In the genomic region with DNA sequence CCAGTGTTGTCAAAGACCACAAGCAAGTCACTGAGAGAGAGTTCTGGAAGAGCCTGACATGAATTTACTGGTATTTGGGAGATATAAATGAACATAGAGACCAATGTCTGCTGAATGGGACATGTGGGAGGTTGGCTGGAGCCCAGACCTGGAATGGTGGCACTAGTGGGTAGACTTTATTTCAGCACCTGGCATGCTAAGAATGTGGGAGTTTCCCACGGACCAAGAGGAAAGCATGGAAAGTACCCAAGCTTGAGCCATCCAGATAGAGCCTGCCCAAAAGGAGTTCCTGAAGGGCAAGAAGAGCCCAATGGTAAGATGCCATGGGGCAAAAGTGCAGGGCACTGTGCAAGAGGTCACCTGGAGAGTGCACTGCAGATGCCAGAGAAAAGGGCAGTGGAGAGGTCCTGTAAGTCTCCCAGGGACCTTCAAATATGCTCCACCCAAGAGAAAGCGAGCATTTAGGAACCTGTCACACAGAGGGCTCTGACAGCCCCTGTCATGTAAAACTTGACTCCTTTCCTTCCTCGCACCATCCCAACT, we compare ENCODE assay signal across 22 cellular contexts. TPM values are rescaled to one million over a fixed set of nuclear protein-coding genes. Genes with fewer than 3 reads are reported as not detected.
A peak's percentile ranks its signal among the peaks of the same experiment; 100 is the strongest.
DNase-seq lines count a peak whose midpoint lies in the region; ATAC-seq and TF ChIP-seq lines count a peak whose summit lies in the region.
"Had no signal": no experiment of that assay in that cellular context is flagged by ENCODE, and none has a peak within 500 bp of the region (broad histone marks: within the 10 kb centered on the region; RNA-seq: fewer than 3 reads in every experiment).

No MANE protein-coding gene starts in this region.

- H3K36me3 Mint-ChIP-seq in activated naive CD8-positive, alpha-beta T cell treated with anti-CD3 and anti-CD28 coated beads, Interleukin-2, amount 50 U/mL, for 24 hours (ENCODE audit: low read depth) = peaks cover 14% of the 10 kb centered on the region
- H3K36me3 Mint-ChIP-seq in activated naive CD8-positive, alpha-beta T cell treated with anti-CD3 and anti-CD28 coated beads for 36 hours = peaks cover 5% of the 10 kb centered on the region
- H3K36me3 Mint-ChIP-seq in mesothelial cell of epicardium (peaks cover 18% of the 10 kb centered on the region), type B pancreatic cell (peaks cover 5% of the 10 kb centered on the region)

- ATAC-seq in activated naive CD8-positive, alpha-beta T cell treated with anti-CD3 and anti-CD28 coated beads, Interleukin-2, amount 50 U/mL, for 24 hours = no peak
- no peak for ATAC-seq in GM21786 (IDR thresholded peaks at IDR 0.05; ENCODE audit: unreplicated experiment)
- ATAC-seq: HepG2 had no signal

- peaks cover 25% of the 10 kb centered on the region for H3K4me1 Mint-ChIP-seq in activated naive CD8-positive, alpha-beta T cell treated with anti-CD3 and anti-CD28 coated beads, Interleukin-2, amount 50 U/mL, for 24 hours
- H3K4me1 Mint-ChIP-seq in activated naive CD8-positive, alpha-beta T cell treated with anti-CD3 and anti-CD28 coated beads for 36 hours = peaks cover 17% of the 10 kb centered on the region
- H3K4me1 Mint-ChIP-seq in mesothelial cell of epicardium = no peaks in the 10 kb centered on the region
- no peaks in the 10 kb centered on the region for H3K4me1 Mint-ChIP-seq in type B pancreatic cell (ENCODE audit: unreplicated experiment)
- H3K4me1 Mint-ChIP-seq: CD4-positive, CD25-positive, alpha-beta regulatory T cell had no signal

- TF ChIP-seq CTCF in mesothelial cell of epicardium (IDR thresholded peaks at IDR 0.05; ENCODE audit: unreplicated experiment) = no peak
- TF ChIP-seq CTCF in type B pancreatic cell (conservative IDR thresholded peaks at IDR 0.05) = no peak

- H3K4me3 Mint-ChIP-seq in activated naive CD8-positive, alpha-beta T cell treated with anti-CD3 and anti-CD28 coated beads, Interleukin-2, amount 50 U/mL, for 24 hours = no peak overlapping the region
- H3K4me3 Mint-ChIP-seq in activated naive CD8-positive, alpha-beta T cell treated with anti-CD3 and anti-CD28 coated beads for 36 hours = no peak overlapping the region
- H3K4me3 Mint-ChIP-seq in mesothelial cell of epicardium = no peak overlapping the region
- no peak overlapping the region for H3K4me3 Mint-ChIP-seq in type B pancreatic cell

- no peak for DNase-seq in activated naive CD8-positive, alpha-beta T cell treated with anti-CD3 and anti-CD28 coated beads, Interleukin-2, amount 50 U/mL, for 24 hours
- DNase-seq in activated naive CD8-positive, alpha-beta T cell treated with anti-CD3 and anti-CD28 coated beads for 36 hours = no peak
- DNase-seq in astrocyte of the hippocampus (ENCODE audit: low read depth, low spot score) = peak; percentile 51
- DNase-seq in mesothelial cell of epicardium (ENCODE audit: low spot score in 2 of 2, unreplicated experiment in 2 of 2) = no peak
- DNase-seq in type B pancreatic cell (ENCODE audit: extremely low spot score, unreplicated experiment) = no peak
- DNase-seq in NCI-H1417 treated with DMSO at 0.1 percent for 48 hours (lab: John Stamatoyannopoulos, UW) = no peak
- no peak for DNase-seq in NCI-H1092 treated with DMSO at 0.1 percent for 48 hours (lab: John Stamatoyannopoulos, UW)
- DNase-seq: AML-193; CD4-positive, CD25-positive, alpha-beta regulatory T cell; DND-41; GDM1; Karpas-422; MM.1S; NCI-H1417; NCI-H2029; NCI-H2171 treated with DMSO at 0.1 percent for 48 hours; NCI-H510A; NCI-H82; Peyer's patch; SHP77 treated with DMSO at 0.1 percent for 48 hours had no signal

- no peaks in the 10 kb centered on the region for H3K27me3 Mint-ChIP-seq in activated naive CD8-positive, alpha-beta T cell treated with anti-CD3 and anti-CD28 coated beads, Interleukin-2, amount 50 U/mL, for 24 hours
- H3K27me3 Mint-ChIP-seq in activated naive CD8-positive, alpha-beta T cell treated with anti-CD3 and anti-CD28 coated beads for 36 hours = no peaks in the 10 kb centered on the region
- H3K27me3 Mint-ChIP-seq in mesothelial cell of epicardium (ENCODE audit: low read depth) (no peaks in the 10 kb centered on the region), type B pancreatic cell (peaks cover 3% of the 10 kb centered on the region)
- H3K27me3 Mint-ChIP-seq: CD4-positive, CD25-positive, alpha-beta regulatory T cell had no signal

- peak overlapping the region; percentile 12 for H3K27ac Mint-ChIP-seq in activated naive CD8-positive, alpha-beta T cell treated with anti-CD3 and anti-CD28 coated beads, Interleukin-2, amount 50 U/mL, for 24 hours
- H3K27ac Mint-ChIP-seq in activated naive CD8-positive, alpha-beta T cell treated with anti-CD3 and anti-CD28 coated beads for 36 hours = no peak overlapping the region
- H3K27ac Mint-ChIP-seq in mesothelial cell of epicardium (peak overlapping the region; percentile 10), type B pancreatic cell (peak overlapping the region; percentile 8)

- H3K9me3 Mint-ChIP-seq in activated naive CD8-positive, alpha-beta T cell treated with anti-CD3 and anti-CD28 coated beads, Interleukin-2, amount 50 U/mL, for 24 hours = no peaks in the 10 kb centered on the region
- H3K9me3 Mint-ChIP-seq in activated naive CD8-positive, alpha-beta T cell treated with anti-CD3 and anti-CD28 coated beads for 36 hours = no peaks in the 10 kb centered on the region
- H3K9me3 Mint-ChIP-seq in mesothelial cell of epicardium = no peaks in the 10 kb centered on the region
- no peaks in the 10 kb centered on the region for H3K9me3 Mint-ChIP-seq in type B pancreatic cell

RNA-seq across cellular contexts. Expression of gene ZNF687, which starts 8.1 kb away (rescaled TPM):
- 10 to 100 TPM; 27.0 to 29.9 TPM for total RNA-seq in activated naive CD8-positive, alpha-beta T cell treated with anti-CD3 and anti-CD28 coated beads for 36 hours
- total RNA-seq in mesothelial cell of epicardium (32.1 to 37.2 TPM (median 32.3 TPM) in 3 replicates), type B pancreatic cell (ENCODE audit: low replicate concordance) (29.6 and 31.7 TPM in 2 replicates)

RNA-seq across cellular contexts. Expression of gene PSMD4, which starts 19.5 kb away (rescaled TPM):
- 100 to 1,000 TPM; 217 to 249 TPM for total RNA-seq in activated naive CD8-positive, alpha-beta T cell treated with anti-CD3 and anti-CD28 coated beads for 36 hours
- total RNA-seq in mesothelial cell of epicardium = 114 to 127 TPM (median 126 TPM) in 3 replicates
- total RNA-seq in type B pancreatic cell (ENCODE audit: low replicate concordance) = 146 and 170 TPM in 2 replicates

RNA-seq across cellular contexts. Expression of gene PI4KB, which starts 53.2 kb away (rescaled TPM):
- 10 to 100 TPM; 46.4 to 49.4 TPM for total RNA-seq in activated naive CD8-positive, alpha-beta T cell treated with anti-CD3 and anti-CD28 coated beads for 36 hours
- total RNA-seq in mesothelial cell of epicardium (67.2 to 77.6 TPM (median 73.7 TPM) in 3 replicates), type B pancreatic cell (ENCODE audit: low replicate concordance) (59.6 and 60.7 TPM in 2 replicates)
